In genomic region chr7:26192485-26193087, GRCh38 we compare ENCODE assay signal across 1 cellular context.
TF ChIP-seq lines count a peak whose summit lies in the region.

No MANE protein-coding gene starts in this region.

TF ChIP-seq in HepG2, 621 proteins besides CTCF, POLR2A, EP300 and RAD21:
- TF ChIP-seq ZNF180 (CRISPR knock-in tag; IDR thresholded peaks at IDR 0.05; ENCODE audit: borderline replicate concordance, low read depth) (no peak), RBFOX2 (IDR thresholded peaks at IDR 0.05; ENCODE audit: low read depth, low read length) (peak; percentile 44; the same call in 1 of the 2 replicates), PTBP1 (IDR thresholded peaks at IDR 0.05; ENCODE audit: low read depth, low read length, poor library complexity, severe bottlenecking) (no peak), PAF1 (CRISPR knock-in tag; IDR thresholded peaks at IDR 0.05) (0 out of 2 replicates have a peak, but pooled peaks have one; percentile 79), RBM22 (optimal IDR thresholded peaks at IDR 0.05; ENCODE audit: low read length) (peak; percentile 37), ZNF44 (CRISPR knock-in tag; IDR thresholded peaks at IDR 0.05) (no peak), ZNF747 (CRISPR knock-in tag; IDR thresholded peaks at IDR 0.05; ENCODE audit: borderline replicate concordance) (no peak)
TF ChIP-seq in HepG2: peak in this region for 3.
